Comparison of ENCODE assay signal across 15 cellular contexts in the genomic region with DNA sequence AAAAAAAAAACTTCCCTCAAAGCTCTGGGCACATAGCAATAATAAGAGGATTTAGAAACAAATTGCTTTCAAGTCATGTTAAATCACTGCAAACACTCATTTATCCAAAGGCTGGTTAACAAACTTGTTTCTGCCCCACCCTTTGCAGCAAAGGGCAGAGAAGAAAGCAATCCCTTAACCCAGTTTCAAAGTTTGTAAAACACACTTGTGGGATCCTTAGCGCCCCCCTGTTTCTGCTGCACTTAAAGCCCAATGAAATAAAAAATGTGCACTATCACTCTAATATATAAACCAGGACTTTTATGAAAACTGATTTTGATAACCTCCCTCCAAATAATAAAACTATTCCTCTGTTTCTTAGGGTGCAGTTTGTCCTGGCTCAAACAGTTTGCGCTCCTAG. TPM values are rescaled to one million over a fixed set of nuclear protein-coding genes. Genes with fewer than 3 reads are reported as not detected.
DNase-seq lines count a peak whose midpoint lies in the region; ATAC-seq and TF ChIP-seq lines count a peak whose summit lies in the region.
"Had no signal": no experiment of that assay in that cellular context is flagged by ENCODE, and none has a peak within 500 bp of the region (broad histone marks: within the 10 kb centered on the region; RNA-seq: fewer than 3 reads in every experiment).

No MANE protein-coding gene starts in this region.

- POLR2A ChIA-PET in activated CD4-positive, alpha-beta memory T cell treated with anti-CD3 and anti-CD28 coated beads, Interleukin-2, amount 10 ng/mL, durations not matched to agents 7 days and 5 days (lab: Charles Lee) = no interaction called here

- ATAC-seq in HG03280 (IDR thresholded peaks at IDR 0.05; ENCODE audit: unreplicated experiment) = no peak
- no peak for ATAC-seq in activated naive CD4-positive, alpha-beta T cell treated with anti-CD3 and anti-CD28 coated beads, Interleukin-2, amount 50 U/mL, for 72 hours
- ATAC-seq: activated T-cell treated with anti-CD3 and anti-CD28 coated beads, Interleukin-2, amount 50 U/mL, for 72 hours; body of pancreas had no signal

- CTCF ChIA-PET in activated CD4-positive, alpha-beta memory T cell treated with anti-CD3 and anti-CD28 coated beads, Interleukin-2, amount 10 ng/mL, durations not matched to agents 7 days and 5 days (lab: Charles Lee) = no interaction called here

- peak overlapping the region; percentile 50 for H3K4me3 ChIP-seq in cardiac muscle cell
- H3K4me3 ChIP-seq in left ventricle myocardium inferior = no peak overlapping the region
- H3K4me3 ChIP-seq: body of pancreas had no signal

- H3K9me3 ChIP-seq in cardiac muscle cell (ENCODE audit: low read depth) = no peaks in the 10 kb centered on the region
- no peaks in the 10 kb centered on the region for H3K9me3 ChIP-seq in left ventricle myocardium inferior (replicated peaks)
- H3K9me3 ChIP-seq: body of pancreas, upper lobe of right lung had no signal

- peaks cover 45% of the 10 kb centered on the region for H3K4me1 Mint-ChIP-seq in chondrocyte (ENCODE audit: low read depth)
- H3K4me1 Mint-ChIP-seq in mesothelial cell of epicardium = peaks cover 39% of the 10 kb centered on the region
- H3K4me1 Mint-ChIP-seq in activated CD4-positive, alpha-beta memory T cell treated with anti-CD3 and anti-CD28 coated beads, Interleukin-2, amount 10 ng/mL, durations not matched to agents 7 days and 5 days = peaks cover 17% of the 10 kb centered on the region

- H3K27me3 ChIP-seq in cardiac muscle cell (peaks cover 30% of the 10 kb centered on the region), left ventricle myocardium inferior (ENCODE audit: low read depth) (peaks cover 84% of the 10 kb centered on the region)

- H3K27ac Mint-ChIP-seq in chondrocyte (ENCODE audit: unreplicated experiment) = no peak overlapping the region
- no peak overlapping the region for H3K27ac Mint-ChIP-seq in mesothelial cell of epicardium
- H3K27ac Mint-ChIP-seq in activated naive CD4-positive, alpha-beta T cell treated with anti-CD3 and anti-CD28 coated beads, Interleukin-2, amount 50 U/mL, for 72 hours = no peak overlapping the region
- no peak overlapping the region for H3K27ac Mint-ChIP-seq in activated CD4-positive, alpha-beta memory T cell treated with anti-CD3 and anti-CD28 coated beads, Interleukin-2, amount 10 ng/mL, durations not matched to agents 7 days and 5 days
- H3K27ac Mint-ChIP-seq: activated T-cell treated with anti-CD3 and anti-CD28 coated beads, Interleukin-2, amount 50 U/mL, for 72 hours had no signal

- H3K27me3 Mint-ChIP-seq in chondrocyte (ENCODE audit: low read depth) = peaks cover 4% of the 10 kb centered on the region
- peaks cover 36% of the 10 kb centered on the region for H3K27me3 Mint-ChIP-seq in mesothelial cell of epicardium (ENCODE audit: low read depth)
- peaks cover 49% of the 10 kb centered on the region for H3K27me3 Mint-ChIP-seq in activated CD4-positive, alpha-beta memory T cell treated with anti-CD3 and anti-CD28 coated beads, Interleukin-2, amount 10 ng/mL, durations not matched to agents 7 days and 5 days

- H3K4me3 Mint-ChIP-seq in chondrocyte (ENCODE audit: unreplicated experiment) (peak overlapping the region; percentile 87), mesothelial cell of epicardium (peak overlapping the region; percentile 84)
- H3K4me3 Mint-ChIP-seq in activated CD4-positive, alpha-beta memory T cell treated with anti-CD3 and anti-CD28 coated beads, Interleukin-2, amount 10 ng/mL, durations not matched to agents 7 days and 5 days = no peak overlapping the region
- H3K4me3 Mint-ChIP-seq: activated T-cell treated with anti-CD3 and anti-CD28 coated beads, Interleukin-2, amount 50 U/mL, for 72 hours had no signal

- no peaks in the 10 kb centered on the region for H3K36me3 Mint-ChIP-seq in chondrocyte (ENCODE audit: low read depth)
- no peaks in the 10 kb centered on the region for H3K36me3 Mint-ChIP-seq in mesothelial cell of epicardium
- peaks cover 19 to 29% of the 10 kb centered on the region in 2 donors for H3K36me3 Mint-ChIP-seq in activated naive CD4-positive, alpha-beta T cell treated with anti-CD3 and anti-CD28 coated beads, Interleukin-2, amount 50 U/mL, for 72 hours
- H3K36me3 Mint-ChIP-seq in activated CD4-positive, alpha-beta memory T cell treated with anti-CD3 and anti-CD28 coated beads, Interleukin-2, amount 10 ng/mL, durations not matched to agents 7 days and 5 days (ENCODE audit: low read depth) = peaks cover 14% of the 10 kb centered on the region

- H3K27ac ChIP-seq in cardiac muscle cell = no peak overlapping the region
- H3K27ac ChIP-seq in left ventricle myocardium inferior (replicated peaks) = no peak overlapping the region
- H3K27ac ChIP-seq: body of pancreas, SK-N-MC, upper lobe of right lung had no signal

- DNase-seq in cardiac muscle cell (ENCODE audit: low read depth in 1 of 2, low spot score in 1 of 2) = no peak
- DNase-seq in left ventricle myocardium inferior = no peak
- DNase-seq in chondrocyte (ENCODE audit: low spot score) = no peak
- no peak for DNase-seq in mesothelial cell of epicardium (ENCODE audit: low spot score in 2 of 2, unreplicated experiment in 2 of 2)
- DNase-seq in COR-L47 (lab: John Stamatoyannopoulos, UW) = no peak
- no peak for DNase-seq in activated naive CD4-positive, alpha-beta T cell treated with anti-CD3 and anti-CD28 coated beads, Interleukin-2, amount 50 U/mL, for 72 hours (ENCODE audit: low spot score in 2 of 2)
- no peak for DNase-seq in activated CD4-positive, alpha-beta memory T cell treated with anti-CD3 and anti-CD28 coated beads, Interleukin-2, amount 10 ng/mL, durations not matched to agents 7 days and 5 days
- DNase-seq: activated T-cell treated with anti-CD3 and anti-CD28 coated beads, Interleukin-2, amount 50 U/mL, for 72 hours; body of pancreas; erythroblast; HCEC 1CT; NCI-H2029 treated with DMSO at 0.1 percent for 48 hours; upper lobe of right lung had no signal

- no peaks in the 10 kb centered on the region for H3K9me3 Mint-ChIP-seq in chondrocyte (ENCODE audit: low read depth)
- no peaks in the 10 kb centered on the region for H3K9me3 Mint-ChIP-seq in mesothelial cell of epicardium
- peaks cover 0 to 7% of the 10 kb centered on the region in 2 donors for H3K9me3 Mint-ChIP-seq in activated naive CD4-positive, alpha-beta T cell treated with anti-CD3 and anti-CD28 coated beads, Interleukin-2, amount 50 U/mL, for 72 hours
- no peaks in the 10 kb centered on the region for H3K9me3 Mint-ChIP-seq in activated CD4-positive, alpha-beta memory T cell treated with anti-CD3 and anti-CD28 coated beads, Interleukin-2, amount 10 ng/mL, durations not matched to agents 7 days and 5 days
- H3K9me3 Mint-ChIP-seq: activated T-cell treated with anti-CD3 and anti-CD28 coated beads, Interleukin-2, amount 50 U/mL, for 72 hours had no signal

- intact Hi-C loops in left ventricle myocardium inferior (cut with micrococcal nuclease) = no loop called here

- H3K4me1 ChIP-seq in cardiac muscle cell (ENCODE audit: low read depth) = peaks cover 6% of the 10 kb centered on the region
- peaks cover 45% of the 10 kb centered on the region for H3K4me1 ChIP-seq in left ventricle myocardium inferior

- peak; percentile 9 for TF ChIP-seq CTCF in cardiac muscle cell (IDR thresholded peaks at IDR 0.05; ENCODE audit: low read depth, low read length)
- TF ChIP-seq CTCF in left ventricle myocardium inferior (IDR thresholded peaks at IDR 0.05; ENCODE audit: borderline replicate concordance) = no peak
- no peak for TF ChIP-seq CTCF in chondrocyte (IDR thresholded peaks at IDR 0.05)
- TF ChIP-seq CTCF in mesothelial cell of epicardium (IDR thresholded peaks at IDR 0.05; ENCODE audit: unreplicated experiment) = no peak

- no peaks in the 10 kb centered on the region for H3K36me3 ChIP-seq in cardiac muscle cell
- H3K36me3 ChIP-seq in left ventricle myocardium inferior = no peaks in the 10 kb centered on the region
- H3K36me3 ChIP-seq: upper lobe of right lung had no signal

RNA-seq across cellular contexts. Expression of gene PCDH10, which starts 3.3 kb away (rescaled TPM):
- 1.1 and 3.0 TPM in 2 replicates for total RNA-seq in cardiac muscle cell
- polyA plus RNA-seq in cardiac muscle cell = 0.50 and 0.57 TPM in 2 replicates
- 0.14 TPM for total RNA-seq in left ventricle myocardium inferior
- 30.2 to 69.6 TPM (median 30.5 TPM) in 3 replicates for total RNA-seq in chondrocyte
- 21.3 to 22.3 TPM (median 21.3 TPM) in 3 replicates for total RNA-seq in mesothelial cell of epicardium
- total RNA-seq in activated naive CD4-positive, alpha-beta T cell treated with anti-CD3 and anti-CD28 coated beads, Interleukin-2, amount 50 U/mL, for 72 hours = not detected
- total RNA-seq in activated CD4-positive, alpha-beta memory T cell treated with anti-CD3 and anti-CD28 coated beads, Interleukin-2, amount 10 ng/mL, durations not matched to agents 7 days and 5 days = not detected
- total RNA-seq: activated T-cell treated with anti-CD3 and anti-CD28 coated beads, Interleukin-2, amount 50 U/mL, for 72 hours had no signal
